18 cellular contexts compared by ENCODE assay signal in genomic region chr1:1110561-1110971, GRCh38. TPM values are rescaled to one million over a fixed set of nuclear protein-coding genes. Genes with fewer than 3 reads are reported as not detected.
A peak's percentile ranks its signal among the peaks of the same experiment; 100 is the strongest.
DNase-seq lines count a peak whose midpoint lies in the region; TF ChIP-seq lines count a peak whose summit lies in the region.
"Had no signal": no experiment of that assay in that cellular context is flagged by ENCODE, and none has a peak within 500 bp of the region (broad histone marks: within the 10 kb centered on the region; RNA-seq: fewer than 3 reads in every experiment).

No MANE protein-coding gene starts in this region.

- CTCF ChIA-PET in PC-9 (lab: Charles Lee) (no interaction called here), Caco-2 (lab: Charles Lee) (no interaction called here)

- H3K27ac ChIP-seq in PC-9 = peak overlapping the region; percentile 68; the same call in 1 of the 2 replicates
- H3K27ac ChIP-seq: 22Rv1 had no signal

- BruUV-seq in PC-9 (replicated peaks; lab: Mats Ljungman, UMichigan) (no TSS peak), Caco-2 (replicated peaks; lab: Mats Ljungman, UMichigan) (no TSS peak)

- H4K20me1 ChIP-seq in PC-9 (ENCODE audit: insufficient read depth) = no peaks in the 10 kb centered on the region

- peaks cover 12% of the 10 kb centered on the region for H3K36me3 Mint-ChIP-seq in Caco-2 (ENCODE audit: insufficient read depth, unreplicated experiment)

- H3K4me3 Mint-ChIP-seq in Caco-2 (ENCODE audit: unreplicated experiment) = no peak overlapping the region

- H3K4me3 ChIP-seq in PC-9 = 0 out of 2 replicates have a peak overlapping the region, but pooled peaks have one; percentile 25
- no peak overlapping the region for H3K4me3 ChIP-seq in Caco-2 (ENCODE audit: low read depth, low read length)

- H3K9me2 ChIP-seq in PC-9 (ENCODE audit: insufficient read depth) = no peaks in the 10 kb centered on the region

- no peaks in the 10 kb centered on the region for H3K9me3 Mint-ChIP-seq in Caco-2 (ENCODE audit: unreplicated experiment)

- peak overlapping the region; percentile 65 for H3K4me2 ChIP-seq in PC-9

- peaks cover 11% of the 10 kb centered on the region; the same call in 1 of the 2 replicates for H3K36me3 ChIP-seq in PC-9 (ENCODE audit: low read depth)
- 0 out of 2 replicates have a peak, but pooled peaks cover 1% of the 10 kb centered on the region for H3K36me3 ChIP-seq in Caco-2 (ENCODE audit: control insufficient read depth, insufficient read depth, low read length)

- TF ChIP-seq CTCF in PC-9 (conservative IDR thresholded peaks at IDR 0.05) = no peak
- no peak for TF ChIP-seq CTCF in Caco-2 (IDR thresholded peaks at IDR 0.05; ENCODE audit: insufficient read depth in 1 of 2, low read depth in 1 of 2, low read length in 1 of 2, severe bottlenecking in 1 of 2, unreplicated experiment in 1 of 2)

- no peaks in the 10 kb centered on the region for H3K27me3 Mint-ChIP-seq in Caco-2 (ENCODE audit: insufficient read depth, unreplicated experiment)

- H3K9me3 ChIP-seq in PC-9 (ENCODE audit: insufficient read depth, low read depth) (no peaks in the 10 kb centered on the region), Caco-2 (no peaks in the 10 kb centered on the region; the same call in 1 of the 2 replicates)

- DNase-seq in activated CD8-positive, alpha-beta memory T cell treated with anti-CD3 and anti-CD28 coated beads, Interleukin-2, amount 50 U/mL, for 4 hours = peak; percentile 14
- DNase-seq in activated CD8-positive, alpha-beta memory T cell treated with anti-CD3 and anti-CD28 coated beads, Interleukin-2, amount 50 U/mL, for 48 hours = no peak
- DNase-seq in PC-9 = no peak
- DNase-seq in head of caudate nucleus = peak in 34 of 42 donors; percentile 21 to 75 (median 54)
- DNase-seq in posterior vena cava (ENCODE audit: low spot score) = peak; percentile 68
- DNase-seq in Caco-2 = no peak
- DNase-seq in DMS79 (lab: John Stamatoyannopoulos, UW) = no peak
- DNase-seq in NCI-H446 (lab: John Stamatoyannopoulos, UW) = no peak
- DNase-seq: C1 segment of cervical spinal cord, KBM-7, MV-4-11, NCI-H1417, NCI-H187 treated with DMSO at 0.1 percent for 48 hours, NCI-H345, NCI-H526 treated with DMSO at 0.1 percent for 48 hours had no signal

- peaks cover 7% of the 10 kb centered on the region; the same call in 1 of the 2 replicates for H3F3A ChIP-seq in PC-9 (ENCODE audit: insufficient read depth, low read depth)

- no peaks in the 10 kb centered on the region for H3K4me1 Mint-ChIP-seq in Caco-2 (ENCODE audit: low read depth, unreplicated experiment)

- no peaks in the 10 kb centered on the region for H3K27me3 ChIP-seq in PC-9 (ENCODE audit: insufficient read depth, low read depth)
- no peaks in the 10 kb centered on the region for H3K27me3 ChIP-seq in Caco-2 (replicated peaks; ENCODE audit: control insufficient read depth, insufficient read depth, low read length)

- no peak overlapping the region for H2AFZ ChIP-seq in PC-9

- intact Hi-C loops in PC-9 (cut with micrococcal nuclease; ENCODE audit: unreplicated experiment) (no loop called here), head of caudate nucleus (cut with DNase I) (loop anchor here (10.0 kb wide), 1 partner anchor 76 kb away; no protein-coding TSS in a partner anchor), posterior vena cava (cut with DNase I) (no loop called here), Caco-2 (cut with micrococcal nuclease; ENCODE audit: unreplicated experiment) (no loop called here)

- POLR2A ChIA-PET in PC-9 (lab: Charles Lee; ENCODE audit: unreplicated experiment) = no interaction called here
- POLR2A ChIA-PET in Caco-2 (lab: Charles Lee) = no interaction called here

- no peak overlapping the region for H3K27ac Mint-ChIP-seq in Caco-2 (ENCODE audit: unreplicated experiment)

- H3K79me2 ChIP-seq in PC-9 (ENCODE audit: low read depth) = peaks cover 81% of the 10 kb centered on the region

- H3K4me1 ChIP-seq in PC-9 (replicated peaks; ENCODE audit: insufficient read depth) = peaks cover 27% of the 10 kb centered on the region
- no peaks in the 10 kb centered on the region for H3K4me1 ChIP-seq in Caco-2

RNA-seq across cellular contexts. Expression of gene C1orf159, which starts 5.3 kb away (rescaled TPM):
- 26.6 and 31.1 TPM in 2 replicates for total RNA-seq in PC-9 (2021)
- 1 to 10 TPM; 6.7 to 7.4 TPM for total RNA-seq in posterior vena cava
- total RNA-seq in Caco-2 (2022) = 12.9 and 14.0 TPM in 2 replicates

RNA-seq across cellular contexts. Expression of gene RNF223, which starts 36.5 kb away (rescaled TPM):
- 3.2 and 3.6 TPM in 2 replicates for total RNA-seq in PC-9 (2021)
- not detected for total RNA-seq in posterior vena cava
- 0.56 and 0.57 TPM in 2 replicates for total RNA-seq in Caco-2 (2022)
- total RNA-seq: Daoy, H4 had no signal

Comparison
In these comparisons a context has a peak if more than half of its experiments do, and no peak if none do; other contexts are left out.
1. DNase-seq: peak in activated CD8-positive, alpha-beta memory T cell treated with anti-CD3 and anti-CD28 coated beads, Interleukin-2, amount 50 U/mL, for 4 hours (single experiment), head of caudate nucleus (34 of 42) and posterior vena cava (single experiment); none in activated CD8-positive, alpha-beta memory T cell treated with anti-CD3 and anti-CD28 coated beads, Interleukin-2, amount 50 U/mL, for 48 hours (single experiment), PC-9 (0 of 2), Caco-2 (0 of 2), DMS79 (single experiment) and NCI-H446 (0 of 2).